Comparison of ENCODE assay signal across 10 cellular contexts in the genomic region with DNA sequence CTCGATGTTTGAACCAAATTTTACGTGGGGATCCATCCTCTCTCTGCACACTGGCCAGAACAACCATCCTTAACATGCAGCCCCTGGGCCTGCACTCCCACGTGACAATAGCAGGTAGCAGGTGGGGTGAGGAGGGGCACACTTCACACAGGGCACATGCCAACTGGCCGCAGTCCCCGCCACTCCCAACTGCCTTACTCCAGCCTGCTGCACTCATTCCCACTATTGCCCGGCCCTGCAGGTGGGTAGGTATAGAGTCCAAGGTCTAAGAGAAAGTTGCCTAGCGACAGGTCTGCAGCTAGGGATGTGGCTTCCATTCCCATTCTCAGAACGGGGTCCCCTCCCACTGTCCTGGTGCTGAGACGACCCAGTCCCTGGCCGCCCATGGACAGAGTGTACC. TPM values are rescaled to one million over a fixed set of nuclear protein-coding genes. Genes with fewer than 3 reads are reported as not detected.
"Had no signal": no experiment of that assay in that cellular context is flagged by ENCODE, and none has a peak within 500 bp of the region (broad histone marks: within the 10 kb centered on the region; RNA-seq: fewer than 3 reads in every experiment).

No MANE protein-coding gene starts in this region.

- H3K27me3 Mint-ChIP-seq: IgD-negative memory B cell had no signal

- H3K27ac ChIP-seq: GM23248, HL-60, KMS-11 had no signal

- H3K4me3 ChIP-seq: GM23248, HAP-1 had no signal

- H3K9me3 ChIP-seq: HAP-1 had no signal

- H3K9ac ChIP-seq: GM23248, KMS-11 had no signal

- H3K9me3 Mint-ChIP-seq: IgD-negative memory B cell had no signal

- H3K4me1 ChIP-seq: HAP-1 had no signal

- H3K4me2 ChIP-seq: KMS-11 had no signal

- DNase-seq: GM23248, GOT3, H7, KBM-7 had no signal

- H3K36me3 Mint-ChIP-seq: IgD-negative memory B cell had no signal

- H2AFZ ChIP-seq: GM23248 had no signal

RNA-seq across cellular contexts. Expression of a gene that starts 46.2 kb away (rescaled TPM):
- total RNA-seq: GM23248, H4, H7, HT1080 had no signal
- polyA plus RNA-seq: GM23248, IgD-negative memory B cell had no signal
